ENCODE assay signal across 2 cellular contexts in genomic region chr1:59278780-59279354, GRCh38.
A peak's percentile ranks its signal among the peaks of the same experiment; 100 is the strongest.
TF ChIP-seq lines count a peak whose summit lies in the region.

No MANE protein-coding gene starts in this region.

TF ChIP-seq in GM23338, 12 proteins besides CTCF, POLR2A, EP300 and RAD21:
- TF ChIP-seq NANOG (IDR thresholded peaks at IDR 0.05; ENCODE audit: borderline replicate concordance) (no peak), ZNF462 (CRISPR knock-in tag; IDR thresholded peaks at IDR 0.05) (no peak), REST (IDR thresholded peaks at IDR 0.05; ENCODE audit: unreplicated experiment) (no peak), ETS1 (IDR thresholded peaks at IDR 0.05) (no peak), ZNF331 (CRISPR knock-in tag; IDR thresholded peaks at IDR 0.05; ENCODE audit: low read depth) (no peak), JUNB (IDR thresholded peaks at IDR 0.05; ENCODE audit: unreplicated experiment) (no peak), CREB1 (CRISPR knock-in tag; IDR thresholded peaks at IDR 0.05; ENCODE audit: low read depth) (no peak), ZNF114 (CRISPR knock-in tag; IDR thresholded peaks at IDR 0.05) (no peak), EZH2phosphoT487 (IDR thresholded peaks at IDR 0.05; ENCODE audit: unreplicated experiment) (no peak), POLR2AphosphoS5 (IDR thresholded peaks at IDR 0.05; ENCODE audit: low read depth) (no peak), EZH2 (IDR thresholded peaks at IDR 0.05; ENCODE audit: low read depth, unreplicated experiment) (no peak), STAT1 (IDR thresholded peaks at IDR 0.05; ENCODE audit: unreplicated experiment) (no peak)

TF ChIP-seq in HEK293, 187 proteins besides CTCF, POLR2A, EP300 and RAD21:
- TF ChIP-seq ZNF449 (tag by site-specific recombination; IDR thresholded peaks at IDR 0.05) (0 out of 2 replicates have a peak, but pooled peaks have one; percentile 26), ZBTB8A (tag by site-specific recombination; IDR thresholded peaks at IDR 0.05) (peak; percentile 66), ZSCAN16 (tag by site-specific recombination; IDR thresholded peaks at IDR 0.05) (no peak)
TF ChIP-seq in HEK293: peak in this region for 2.
